In genomic region chr2:95032868-95033603, GRCh38 we compare ENCODE assay signal across 23 cellular contexts. TPM values are rescaled to one million over a fixed set of nuclear protein-coding genes. Genes with fewer than 3 reads are reported as not detected.
DNase-seq lines count a peak whose midpoint lies in the region; ATAC-seq and TF ChIP-seq lines count a peak whose summit lies in the region.
"Had no signal": no experiment of that assay in that cellular context is flagged by ENCODE, and none has a peak within 500 bp of the region (broad histone marks: within the 10 kb centered on the region; RNA-seq: fewer than 3 reads in every experiment).

No MANE protein-coding gene starts in this region.

- peak overlapping the region; percentile 27 for H2AK5ac ChIP-seq in neuronal stem cell (ENCODE audit: low read depth, low read length)

- intact Hi-C loops in CD4-positive, alpha-beta T cell (cut with DNase I, micrococcal nuclease) = no loop called here
- intact Hi-C loops in A673 (cut with micrococcal nuclease; ENCODE audit: unreplicated experiment) = no loop called here

- H3K27me3 ChIP-seq in CD4-positive, alpha-beta T cell (ENCODE audit: control insufficient read depth, insufficient read depth, low read length) = no peaks in the 10 kb centered on the region
- peaks cover 0 to 48% (median 3%) of the 10 kb centered on the region in 3 experiments for H3K27me3 ChIP-seq in neuronal stem cell (ENCODE audit: control insufficient read depth in 3 of 3, insufficient read depth in 3 of 3, low read depth in 1 of 3, low read length in 3 of 3)
- peaks cover 55% of the 10 kb centered on the region for H3K27me3 ChIP-seq in A673 (replicated peaks; ENCODE audit: insufficient read depth, low read depth, low read length, poor library complexity)

- H3K4me1 ChIP-seq in neuronal stem cell (ENCODE audit: control insufficient read depth in 2 of 2, insufficient read depth in 1 of 2, low read depth in 1 of 2, low read length in 2 of 2) = peaks cover 5 to 7% of the 10 kb centered on the region in 2 donors
- H3K4me1 ChIP-seq in A673 (ENCODE audit: insufficient read depth, low read length, poor library complexity, severe bottlenecking) = no peaks in the 10 kb centered on the region

- no peaks in the 10 kb centered on the region for H3K27me3 Mint-ChIP-seq in CD4-positive, alpha-beta T cell
- no peaks in the 10 kb centered on the region for H3K27me3 Mint-ChIP-seq in T-cell
- H3K27me3 Mint-ChIP-seq in endothelial cell (ENCODE audit: unreplicated experiment) = peaks cover 18% of the 10 kb centered on the region

- H3K27ac Mint-ChIP-seq in CD4-positive, alpha-beta T cell = peak overlapping the region; percentile 71
- peak overlapping the region; percentile 49 to 80 for H3K27ac Mint-ChIP-seq in T-cell
- no peak overlapping the region for H3K27ac Mint-ChIP-seq in endothelial cell (ENCODE audit: unreplicated experiment)
- H3K27ac Mint-ChIP-seq: B cell, HFFc6 had no signal

- no peak overlapping the region for H4K8ac ChIP-seq in neuronal stem cell (ENCODE audit: low read depth, low read length)

- peaks cover 93% of the 10 kb centered on the region for H3K4me1 Mint-ChIP-seq in CD4-positive, alpha-beta T cell (ENCODE audit: low read depth)
- H3K4me1 Mint-ChIP-seq in T-cell = peaks cover 78 to 89% (median 87%) of the 10 kb centered on the region in 3 donors
- peaks cover 4% of the 10 kb centered on the region for H3K4me1 Mint-ChIP-seq in endothelial cell (ENCODE audit: unreplicated experiment)
- H3K4me1 Mint-ChIP-seq: B cell had no signal

- peak overlapping the region; percentile 21 for H2AFZ ChIP-seq in neuronal stem cell (ENCODE audit: low read length)

- ATAC-seq in CD4-positive, alpha-beta T cell (ENCODE audit: poor library complexity) = no peak
- no peak for ATAC-seq in T-cell (replicated peaks in 1 of 4)
- no peak for ATAC-seq in GM18909 (IDR thresholded peaks at IDR 0.05; ENCODE audit: poor library complexity, unreplicated experiment)

- H3K36me3 ChIP-seq in neuronal stem cell (replicated peaks in 1 of 2; ENCODE audit: control insufficient read depth in 2 of 2, insufficient read depth in 2 of 2, low read length in 2 of 2) = no peaks in the 10 kb centered on the region
- no peaks in the 10 kb centered on the region for H3K36me3 ChIP-seq in A673 (ENCODE audit: insufficient read depth, low read length, poor library complexity, severe bottlenecking)

- H3K23ac ChIP-seq in neuronal stem cell (ENCODE audit: low read depth, low read length, poor library complexity) = peak overlapping the region; percentile 14

- DNase-seq in CD4-positive, alpha-beta T cell = no peak
- no peak for DNase-seq in T-cell
- DNase-seq in endothelial cell (ENCODE audit: low spot score) = peak; percentile 42
- no peak for DNase-seq in neuronal stem cell (ENCODE audit: low spot score)
- DNase-seq in A673 (ENCODE audit: low spot score) = no peak
- no peak for DNase-seq in midbrain (lab: John Stamatoyannopoulos, UW)
- DNase-seq: ACHN; CD8-positive, alpha-beta memory T cell; DND-41; GDM1; GOT3; HFFc6; KBM-7; NCI-H1105; NCI-H1930; NCI-H2171 treated with DMSO at 0.1 percent for 48 hours; NCI-H774; SHP77 treated with DMSO at 0.1 percent for 48 hours had no signal

- no peak overlapping the region for H3K9ac ChIP-seq in neuronal stem cell (ENCODE audit: low read depth, low read length, poor library complexity)

- no peak overlapping the region for H3K14ac ChIP-seq in neuronal stem cell (ENCODE audit: low read length)

- H3K4me2 ChIP-seq in neuronal stem cell (ENCODE audit: insufficient read depth, low read length, poor library complexity, severe bottlenecking) = no peak overlapping the region

- H3K9me3 ChIP-seq in CD4-positive, alpha-beta T cell (ENCODE audit: control insufficient read depth, low read length) = no peaks in the 10 kb centered on the region
- H3K9me3 ChIP-seq in neuronal stem cell (replicated peaks in 1 of 2; ENCODE audit: control insufficient read depth in 2 of 2, insufficient read depth in 1 of 2, low read depth in 1 of 2, low read length in 2 of 2) (no peaks in the 10 kb centered on the region), A673 (ENCODE audit: low read depth, low read length, poor library complexity, severe bottlenecking) (no peaks in the 10 kb centered on the region)

- peaks cover 32% of the 10 kb centered on the region for H3K36me3 Mint-ChIP-seq in CD4-positive, alpha-beta T cell (ENCODE audit: low read depth)
- peaks cover 14% of the 10 kb centered on the region for H3K36me3 Mint-ChIP-seq in T-cell
- peaks cover 13% of the 10 kb centered on the region for H3K36me3 Mint-ChIP-seq in endothelial cell (ENCODE audit: low read depth, unreplicated experiment)

- CTCF ChIA-PET in CD4-positive, alpha-beta T cell (lab: Charles Lee) = interaction anchor here (1.6 to 3.6 kb wide), 2 partner anchors 10 to 44 kb away, joined by 4 to 14 read pairs; no protein-coding TSS in a partner anchor
- CTCF ChIA-PET in T-cell (lab: Charles Lee) = interaction anchor here in 1 of 2 donors (0.8 to 1.5 kb wide), 2 partner anchors 9 to 19 kb away, joined by 3 to 5 read pairs; no protein-coding TSS in a partner anchor
- CTCF ChIA-PET in A673 (lab: Charles Lee) = no interaction called here

- no CpG with 5 or more reads among the region's 16 CpGs for WGBS in neuronal stem cell (ENCODE audit: extremely low coverage in 2 of 2, insufficient read length in 2 of 2, insufficient replicate concordance in 1 of 2), 2 donors

- no peak for TF ChIP-seq CTCF in CD4-positive, alpha-beta T cell (IDR thresholded peaks at IDR 0.05)
- TF ChIP-seq CTCF in endothelial cell (IDR thresholded peaks at IDR 0.05; ENCODE audit: unreplicated experiment) (no peak), A673 (conservative IDR thresholded peaks at IDR 0.05; ENCODE audit: low read depth, low read length) (no peak)

- H2BK12ac ChIP-seq in neuronal stem cell (ENCODE audit: low read length) = no peak overlapping the region

- peaks cover 2% of the 10 kb centered on the region for H3K9me3 Mint-ChIP-seq in CD4-positive, alpha-beta T cell
- peaks cover 0 to 13% (median 4%) of the 10 kb centered on the region in 3 donors for H3K9me3 Mint-ChIP-seq in T-cell
- H3K9me3 Mint-ChIP-seq in endothelial cell (ENCODE audit: unreplicated experiment) = no peaks in the 10 kb centered on the region

- no peaks in the 10 kb centered on the region for H3K79me1 ChIP-seq in neuronal stem cell (ENCODE audit: low read depth, low read length)

- H4K91ac ChIP-seq in neuronal stem cell (ENCODE audit: low read depth, low read length, poor library complexity) = no peak overlapping the region

- H2BK15ac ChIP-seq in neuronal stem cell (ENCODE audit: low read length) = no peak overlapping the region

- H3K4me3 ChIP-seq in neuronal stem cell (ENCODE audit: low read length in 2 of 2) (no peak overlapping the region), A673 (ENCODE audit: low read depth, low read length, poor library complexity, severe bottlenecking) (no peak overlapping the region)

- POLR2A ChIA-PET in CD4-positive, alpha-beta T cell (lab: Charles Lee) = interaction anchor here (0.8 to 3.0 kb wide), 5 partner anchors 9 to 45 kb away, joined by 3 to 29 read pairs (median 3); partner anchors contain the start of gene MAL
- POLR2A ChIA-PET in T-cell (lab: Charles Lee) (no interaction called here), A673 (lab: Charles Lee; ENCODE audit: low non-redundant PET) (no interaction called here)

- H3K27ac ChIP-seq in CD4-positive, alpha-beta T cell (ENCODE audit: low read depth, low read length) = no peak overlapping the region
- H3K27ac ChIP-seq in neuronal stem cell (replicated peaks; ENCODE audit: low read length) (no peak overlapping the region), A673 (ENCODE audit: low read depth, low read length, poor library complexity, severe bottlenecking) (no peak overlapping the region)
- H3K27ac ChIP-seq: HL-60 had no signal

- H2BK120ac ChIP-seq in neuronal stem cell (ENCODE audit: low read depth, low read length) = no peak overlapping the region

- no peak overlapping the region for H3K4ac ChIP-seq in neuronal stem cell (ENCODE audit: low read length)

- no peak overlapping the region for H3K18ac ChIP-seq in neuronal stem cell (ENCODE audit: low read length)

- no peak overlapping the region for H3K4me3 Mint-ChIP-seq in CD4-positive, alpha-beta T cell
- H3K4me3 Mint-ChIP-seq in T-cell = peak overlapping the region in 1 of 3 donors; percentile 42
- no peak overlapping the region for H3K4me3 Mint-ChIP-seq in endothelial cell (ENCODE audit: unreplicated experiment)
- H3K4me3 Mint-ChIP-seq: B cell; CD8-positive, alpha-beta memory T cell; HFFc6 had no signal

- H2BK5ac ChIP-seq in neuronal stem cell (ENCODE audit: low read length) = no peak overlapping the region

- BruUV-seq in A673 (replicated peaks; lab: Mats Ljungman, UMichigan) = no TSS peak

RNA-seq across cellular contexts. Expression of gene MAL, which starts 7.5 kb away (rescaled TPM):
- 100 to 1,000 TPM; 101 to 102 TPM for total RNA-seq in CD4-positive, alpha-beta T cell
- total RNA-seq in T-cell = 100 to 1,000 TPM; 129 to 179 (median 150) TPM
- not detected for total RNA-seq in endothelial cell (ENCODE audit: unreplicated experiment)
- polyA plus RNA-seq in neuronal stem cell (2013, experiment 1 of 2) = 0.18 TPM
- 0.19 TPM for polyA plus RNA-seq in neuronal stem cell (2013, experiment 2 of 2)
- total RNA-seq in A673 (2021) = not detected in 2 replicates
- total RNA-seq: HFFc6, MCF 10A, NCI-H460 had no signal

Comparison
In these comparisons a context has a peak if more than half of its experiments do, and no peak if none do; other contexts are left out.
1. RNA of gene MAL, which starts 7.5 kb away (total RNA-seq): 129 to 179 TPM in T-cell and 101 to 102 TPM in CD4-positive, alpha-beta T cell; not detected in endothelial cell (single experiment) and not detected in A673; every median in the first group is over 10 times any median in the second.